ENCODE assay signal across 8 cellular contexts in the genomic region with DNA sequence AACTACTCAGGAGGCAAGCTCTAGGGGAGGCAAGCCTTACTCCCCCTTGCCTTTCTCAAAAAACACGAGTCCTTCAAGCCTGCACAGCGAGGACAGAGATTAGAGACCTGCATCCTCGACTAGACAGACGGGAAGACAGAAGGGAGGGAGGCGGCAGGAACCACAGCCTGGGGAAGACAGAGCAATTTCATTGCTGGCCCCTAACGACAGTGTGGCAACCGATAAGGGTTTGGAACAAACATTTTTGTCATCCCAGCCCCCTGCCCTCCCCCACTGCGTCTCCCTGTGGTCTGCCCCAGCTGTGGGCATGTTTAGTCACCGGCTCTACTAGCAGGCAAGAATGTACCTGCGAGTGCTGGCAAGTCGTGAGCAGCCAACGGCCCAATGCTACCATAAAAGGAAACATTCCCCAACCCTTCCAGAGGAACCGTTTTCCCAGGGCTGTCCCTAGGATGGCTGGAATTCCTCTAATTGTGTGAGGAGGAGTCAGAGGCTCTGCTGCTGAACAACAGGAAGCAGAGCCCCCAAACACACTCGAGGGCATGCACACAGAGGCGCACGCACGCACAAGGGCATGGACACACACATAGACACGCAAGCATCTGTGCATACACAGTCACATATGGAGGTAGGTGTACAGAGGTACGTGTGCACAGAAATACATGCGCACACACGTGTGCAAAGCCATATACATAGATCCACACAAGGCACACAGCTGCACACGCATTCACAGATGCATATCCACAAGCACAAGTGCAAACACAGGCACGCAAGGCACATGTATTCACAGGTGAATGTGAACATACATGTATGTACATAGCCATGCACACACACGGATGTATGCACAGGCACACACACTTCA. TPM values are rescaled to one million over a fixed set of nuclear protein-coding genes. Genes with fewer than 3 reads are reported as not detected.
A peak's percentile ranks its signal among the peaks of the same experiment; 100 is the strongest.
DNase-seq lines count a peak whose midpoint lies in the region; ATAC-seq and TF ChIP-seq lines count a peak whose summit lies in the region.

No MANE protein-coding gene starts in this region.

- H3K9ac ChIP-seq in liver (ENCODE audit: low read depth in 1 of 2, low read length in 2 of 2): no peak overlapping the region

- H3K36me3 Mint-ChIP-seq in Caco-2 (ENCODE audit: insufficient read depth, unreplicated experiment): peaks cover 100% of the 10 kb centered on the region
- H3K36me3 Mint-ChIP-seq in activated CD4-positive, alpha-beta T cell treated with anti-CD3 and anti-CD28 coated beads for 36 hours (ENCODE audit: low read depth): peaks cover 93% of the 10 kb centered on the region

- H3K9me3 Mint-ChIP-seq in Caco-2 (ENCODE audit: unreplicated experiment): no peaks in the 10 kb centered on the region
- H3K9me3 Mint-ChIP-seq in activated CD4-positive, alpha-beta T cell treated with anti-CD3 and anti-CD28 coated beads for 36 hours (ENCODE audit: low read depth): no peaks in the 10 kb centered on the region

- peak overlapping the region; percentile 51 for H3K4me3 Mint-ChIP-seq in Caco-2 (ENCODE audit: unreplicated experiment)
- peak overlapping the region; percentile 77 for H3K4me3 Mint-ChIP-seq in activated CD4-positive, alpha-beta T cell treated with anti-CD3 and anti-CD28 coated beads for 36 hours

- H3K27me3 ChIP-seq in Caco-2 (replicated peaks; ENCODE audit: control insufficient read depth, insufficient read depth, low read length) (no peaks in the 10 kb centered on the region), liver (ENCODE audit: control insufficient read depth in 4 of 4, insufficient read depth in 4 of 4, low read length in 3 of 4) (no peaks in the 10 kb centered on the region)

- H3K27me3 Mint-ChIP-seq in Caco-2 (ENCODE audit: insufficient read depth, unreplicated experiment): no peaks in the 10 kb centered on the region
- no peaks in the 10 kb centered on the region for H3K27me3 Mint-ChIP-seq in activated CD4-positive, alpha-beta T cell treated with anti-CD3 and anti-CD28 coated beads for 36 hours

- TF ChIP-seq RAD21 in liver (IDR thresholded peaks at IDR 0.05): no peak

- peak; percentile 26 for ATAC-seq in activated CD4-positive, alpha-beta T cell treated with anti-CD3 and anti-CD28 coated beads for 36 hours

- TF ChIP-seq CTCF in Caco-2 (IDR thresholded peaks at IDR 0.05; ENCODE audit: insufficient read depth in 1 of 2, low read depth in 1 of 2, low read length in 1 of 2, severe bottlenecking in 1 of 2, unreplicated experiment in 1 of 2): no peak
- no peak for TF ChIP-seq CTCF in NB4 (IDR thresholded peaks at IDR 0.05; ENCODE audit: low read depth, low read length)
- TF ChIP-seq CTCF in liver (IDR thresholded peaks at IDR 0.05; ENCODE audit: low read depth, low read length, missing input control): no peak

- CTCF ChIA-PET in Caco-2 (lab: Charles Lee): no interaction called here
- CTCF ChIA-PET in activated CD4-positive, alpha-beta T cell treated with anti-CD3 and anti-CD28 coated beads for 36 hours (lab: Charles Lee): interaction anchor here (0.7 to 1.6 kb wide), 4 partner anchors 43 to 67 kb away, joined by 3 to 5 read pairs (median 4); no protein-coding TSS in a partner anchor

- H3K4me3 ChIP-seq in Caco-2 (ENCODE audit: low read depth, low read length): no peak overlapping the region
- peak overlapping the region; percentile 5 for H3K4me3 ChIP-seq in NB4 (ENCODE audit: low read depth, low read length)
- no peak overlapping the region for H3K4me3 ChIP-seq in liver (ENCODE audit: low read depth in 1 of 3, low read length in 3 of 3)

- H3K4me1 ChIP-seq in Caco-2: peaks cover 62% of the 10 kb centered on the region
- H3K4me1 ChIP-seq in liver (ENCODE audit: control insufficient read depth in 4 of 4, insufficient read depth in 4 of 4, low read length in 3 of 4): peaks cover 22 to 71% (median 40%) of the 10 kb centered on the region in 4 donors

- 63% methylated on average over 24 of the region's 24 CpGs for WGBS in liver

- TF ChIP-seq POLR2A in NB4 (IDR thresholded peaks at IDR 0.05; ENCODE audit: extremely low read depth, insufficient read length): no peak

- BruUV-seq in Caco-2 (replicated peaks; lab: Mats Ljungman, UMichigan): no TSS peak

- intact Hi-C loops in Caco-2 (cut with micrococcal nuclease; ENCODE audit: unreplicated experiment): loop anchor here (1.0 kb wide), 3 partner anchors 32 to 126 kb away; no protein-coding TSS in a partner anchor
- intact Hi-C loops in activated CD4-positive, alpha-beta T cell treated with anti-CD3 and anti-CD28 coated beads for 36 hours (cut with DNase I, micrococcal nuclease): loop anchor here in 1 of 2 experiments (1.0 to 2.0 kb wide), 3 partner anchors 36 to 141 kb away; no protein-coding TSS in a partner anchor

- H3K9me3 ChIP-seq in Caco-2: no peaks in the 10 kb centered on the region
- no peaks in the 10 kb centered on the region for H3K9me3 ChIP-seq in liver (ENCODE audit: control insufficient read depth in 4 of 4, low read length in 3 of 4)

- H3K27ac ChIP-seq in cingulate gyrus (ENCODE audit: low read depth, low read length) (peak overlapping the region; percentile 98), liver (ENCODE audit: low read depth in 1 of 2, low read length in 2 of 2) (peak overlapping the region; percentile 75 to 90)

- peaks cover 64% of the 10 kb centered on the region for H3K4me1 Mint-ChIP-seq in Caco-2 (ENCODE audit: low read depth, unreplicated experiment)
- peaks cover 76% of the 10 kb centered on the region for H3K4me1 Mint-ChIP-seq in activated CD4-positive, alpha-beta T cell treated with anti-CD3 and anti-CD28 coated beads for 36 hours

- H3K36me3 ChIP-seq in Caco-2 (ENCODE audit: control insufficient read depth, insufficient read depth, low read length): peaks cover 8% of the 10 kb centered on the region
- peaks cover 1 to 35% (median 29%) of the 10 kb centered on the region in 4 donors for H3K36me3 ChIP-seq in liver (ENCODE audit: control insufficient read depth in 4 of 4, insufficient read depth in 3 of 4, low read depth in 1 of 4, low read length in 3 of 4)

- POLR2A ChIA-PET in Caco-2 (lab: Charles Lee): interaction anchor here (0.6 kb wide), 1 partner anchor 8 kb away, joined by 4 read pairs; no protein-coding TSS in a partner anchor
- POLR2A ChIA-PET in activated CD4-positive, alpha-beta T cell treated with anti-CD3 and anti-CD28 coated beads for 36 hours (lab: Charles Lee): interaction anchor here (1.0 to 1.6 kb wide), 6 partner anchors 14 to 122 kb away, joined by 3 to 4 read pairs (median 3); no protein-coding TSS in a partner anchor

- peak; percentile 89 to 94 for DNase-seq in Caco-2
- peak; percentile 96 for DNase-seq in NB4 (ENCODE audit: low read depth)
- DNase-seq in activated CD4-positive, alpha-beta T cell treated with anti-CD3 and anti-CD28 coated beads for 36 hours: peak; percentile 92
- DNase-seq in stimulated activated CD4-positive, alpha-beta T cell treated with anti-CD3 and anti-CD28 coated beads, TNF-alpha, amount 100 ng/mL, for 48 hours (ENCODE audit: low read depth in 3 of 3): peak; percentile 70 to 80 (median 79)
- no peak for DNase-seq in NCI-H1092 treated with DMSO at 0.1 percent for 48 hours (lab: John Stamatoyannopoulos, UW)
- no peak for DNase-seq in NK-92 treated with Interleukin-12 subunit alpha and Interleukin-12 subunit beta, amount 100 ng/mL, for 24 hours (lab: John Stamatoyannopoulos, UW)

- H3K27ac Mint-ChIP-seq in Caco-2 (ENCODE audit: unreplicated experiment): peak overlapping the region; percentile 95
- H3K27ac Mint-ChIP-seq in activated CD4-positive, alpha-beta T cell treated with anti-CD3 and anti-CD28 coated beads for 36 hours: peak overlapping the region; percentile 99

TF ChIP-seq in liver, 16 proteins besides CTCF, POLR2A, EP300 and RAD21 (continues in another document):
- TF ChIP-seq, protein P1, sequence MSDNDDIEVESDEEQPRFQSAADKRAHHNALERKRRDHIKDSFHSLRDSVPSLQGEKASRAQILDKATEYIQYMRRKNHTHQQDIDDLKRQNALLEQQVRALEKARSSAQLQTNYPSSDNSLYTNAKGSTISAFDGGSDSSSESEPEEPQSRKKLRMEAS (IDR thresholded peaks at IDR 0.05): no peak
- TF ChIP-seq NR2F2 (IDR thresholded peaks at IDR 0.05) (peak; percentile 27), RXRA (IDR thresholded peaks at IDR 0.05) (peak in 1 of 2 donors; percentile 40), SP1 (IDR thresholded peaks at IDR 0.05) (peak; percentile 51), EGR1 (IDR thresholded peaks at IDR 0.05; ENCODE audit: low read depth in 2 of 2) (no peak), YY1 (IDR thresholded peaks at IDR 0.05) (no peak), HNF4A (conservative IDR thresholded peaks at IDR 0.05) (no peak)
- TF ChIP-seq, protein P2, sequence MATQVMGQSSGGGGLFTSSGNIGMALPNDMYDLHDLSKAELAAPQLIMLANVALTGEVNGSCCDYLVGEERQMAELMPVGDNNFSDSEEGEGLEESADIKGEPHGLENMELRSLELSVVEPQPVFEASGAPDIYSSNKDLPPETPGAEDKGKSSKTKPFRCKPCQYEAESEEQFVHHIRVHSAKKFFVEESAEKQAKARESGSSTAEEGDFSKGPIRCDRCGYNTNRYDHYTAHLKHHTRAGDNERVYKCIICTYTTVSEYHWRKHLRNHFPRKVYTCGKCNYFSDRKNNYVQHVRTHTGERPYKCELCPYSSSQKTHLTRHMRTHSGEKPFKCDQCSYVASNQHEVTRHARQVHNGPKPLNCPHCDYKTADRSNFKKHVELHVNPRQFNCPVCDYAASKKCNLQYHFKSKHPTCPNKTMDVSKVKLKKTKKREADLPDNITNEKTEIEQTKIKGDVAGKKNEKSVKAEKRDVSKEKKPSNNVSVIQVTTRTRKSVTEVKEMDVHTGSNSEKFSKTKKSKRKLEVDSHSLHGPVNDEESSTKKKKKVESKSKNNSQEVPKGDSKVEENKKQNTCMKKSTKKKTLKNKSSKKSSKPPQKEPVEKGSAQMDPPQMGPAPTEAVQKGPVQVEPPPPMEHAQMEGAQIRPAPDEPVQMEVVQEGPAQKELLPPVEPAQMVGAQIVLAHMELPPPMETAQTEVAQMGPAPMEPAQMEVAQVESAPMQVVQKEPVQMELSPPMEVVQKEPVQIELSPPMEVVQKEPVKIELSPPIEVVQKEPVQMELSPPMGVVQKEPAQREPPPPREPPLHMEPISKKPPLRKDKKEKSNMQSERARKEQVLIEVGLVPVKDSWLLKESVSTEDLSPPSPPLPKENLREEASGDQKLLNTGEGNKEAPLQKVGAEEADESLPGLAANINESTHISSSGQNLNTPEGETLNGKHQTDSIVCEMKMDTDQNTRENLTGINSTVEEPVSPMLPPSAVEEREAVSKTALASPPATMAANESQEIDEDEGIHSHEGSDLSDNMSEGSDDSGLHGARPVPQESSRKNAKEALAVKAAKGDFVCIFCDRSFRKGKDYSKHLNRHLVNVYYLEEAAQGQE (IDR thresholded peaks at IDR 0.05): no peak

RNA-seq across cellular contexts. Expression of a gene that starts 58.3 kb away (rescaled TPM):
- total RNA-seq in Caco-2 (2022) (513 and 539 TPM in 2 replicates), liver (100 to 1,000 TPM; 123 to 150 TPM)
- total RNA-seq in activated CD4-positive, alpha-beta T cell treated with anti-CD3 and anti-CD28 coated beads for 36 hours: 100 to 1,000 TPM; 720 to 773 TPM
- polyA plus RNA-seq in liver: 10 to 100 TPM; 32.3 to 74.1 TPM

Comparison
In these comparisons a context has a peak if more than half of its experiments do, and no peak if none do; other contexts are left out.
1. DNase-seq: peak in Caco-2 (2 of 2), NB4 (single experiment), activated CD4-positive, alpha-beta T cell treated with anti-CD3 and anti-CD28 coated beads for 36 hours (single experiment) and stimulated activated CD4-positive, alpha-beta T cell treated with anti-CD3 and anti-CD28 coated beads, TNF-alpha, amount 100 ng/mL, for 48 hours (3 of 3); none in NCI-H1092 treated with DMSO at 0.1 percent for 48 hours (single experiment) and NK-92 treated with Interleukin-12 subunit alpha and Interleukin-12 subunit beta, amount 100 ng/mL, for 24 hours (single experiment).